8 cellular contexts compared by ENCODE assay signal in genomic region chr2:146661494-146662096, GRCh38.
DNase-seq lines count a peak whose midpoint lies in the region; ATAC-seq, FAIRE-seq and TF ChIP-seq lines count a peak whose summit lies in the region.

No MANE protein-coding gene starts in this region.

- TF ChIP-seq CTCF in left ventricle myocardium inferior (IDR thresholded peaks at IDR 0.05; ENCODE audit: borderline replicate concordance) (peak; percentile 62), right atrium auricular region (IDR thresholded peaks at IDR 0.05) (peak in 1 of 2 donors; percentile 61), parathyroid adenoma (IDR thresholded peaks at IDR 0.05) (peak; percentile 18)

- H3K36me3 ChIP-seq in left ventricle myocardium inferior (no peaks in the 10 kb centered on the region), right atrium auricular region (no peaks in the 10 kb centered on the region), parathyroid adenoma (ENCODE audit: control insufficient read depth, insufficient read depth, low read length) (no peaks in the 10 kb centered on the region)

- H3K9ac ChIP-seq in parathyroid adenoma, result no peak overlapping the region

- H3K79me2 ChIP-seq in parathyroid adenoma, result no peaks in the 10 kb centered on the region

- intact Hi-C loops in left ventricle myocardium inferior (cut with micrococcal nuclease), result no loop called here

- H3K9me3 ChIP-seq in left ventricle myocardium inferior (replicated peaks) (peaks cover 8% of the 10 kb centered on the region), right atrium auricular region (no peaks in the 10 kb centered on the region), parathyroid adenoma (ENCODE audit: control insufficient read depth, low read length) (no peaks in the 10 kb centered on the region)

- peak; percentile 48 for FAIRE-seq in endometrium (lab: Jason Lieb, UNC)

- no peak overlapping the region for H2AFZ ChIP-seq in parathyroid adenoma

- DNase-seq in left ventricle myocardium inferior (no peak), right atrium auricular region (ENCODE audit: low spot score) (no peak), NCI-H526 treated with DMSO at 0.1 percent for 48 hours (lab: John Stamatoyannopoulos, UW) (peak; percentile 30), RPMI8226 (no peak)

- no peak overlapping the region for H3K4me2 ChIP-seq in parathyroid adenoma (ENCODE audit: low read length)

- H3K27me3 ChIP-seq in left ventricle myocardium inferior (ENCODE audit: low read depth) (no peaks in the 10 kb centered on the region), right atrium auricular region (no peaks in the 10 kb centered on the region), parathyroid adenoma (ENCODE audit: control insufficient read depth, insufficient read depth, low read length) (no peaks in the 10 kb centered on the region)

- no peak for ATAC-seq in HG03108 (IDR thresholded peaks at IDR 0.05; ENCODE audit: unreplicated experiment)
- no peak for ATAC-seq in GM18868 (IDR thresholded peaks at IDR 0.05; ENCODE audit: unreplicated experiment)

- H3K27ac ChIP-seq in left ventricle myocardium inferior (replicated peaks) (no peak overlapping the region), right atrium auricular region (no peak overlapping the region), parathyroid adenoma (no peak overlapping the region)

- H3K4me3 ChIP-seq in left ventricle myocardium inferior, result no peak overlapping the region
- H3K4me3 ChIP-seq in right atrium auricular region, result no peak overlapping the region
- H3K4me3 ChIP-seq in parathyroid adenoma (ENCODE audit: low read depth, low read length), result no peak overlapping the region

- no peaks in the 10 kb centered on the region for H3K4me1 ChIP-seq in left ventricle myocardium inferior
- no peaks in the 10 kb centered on the region for H3K4me1 ChIP-seq in right atrium auricular region
- H3K4me1 ChIP-seq in parathyroid adenoma, result no peaks in the 10 kb centered on the region
